30 cellular contexts compared by ENCODE assay signal in the genomic region with DNA sequence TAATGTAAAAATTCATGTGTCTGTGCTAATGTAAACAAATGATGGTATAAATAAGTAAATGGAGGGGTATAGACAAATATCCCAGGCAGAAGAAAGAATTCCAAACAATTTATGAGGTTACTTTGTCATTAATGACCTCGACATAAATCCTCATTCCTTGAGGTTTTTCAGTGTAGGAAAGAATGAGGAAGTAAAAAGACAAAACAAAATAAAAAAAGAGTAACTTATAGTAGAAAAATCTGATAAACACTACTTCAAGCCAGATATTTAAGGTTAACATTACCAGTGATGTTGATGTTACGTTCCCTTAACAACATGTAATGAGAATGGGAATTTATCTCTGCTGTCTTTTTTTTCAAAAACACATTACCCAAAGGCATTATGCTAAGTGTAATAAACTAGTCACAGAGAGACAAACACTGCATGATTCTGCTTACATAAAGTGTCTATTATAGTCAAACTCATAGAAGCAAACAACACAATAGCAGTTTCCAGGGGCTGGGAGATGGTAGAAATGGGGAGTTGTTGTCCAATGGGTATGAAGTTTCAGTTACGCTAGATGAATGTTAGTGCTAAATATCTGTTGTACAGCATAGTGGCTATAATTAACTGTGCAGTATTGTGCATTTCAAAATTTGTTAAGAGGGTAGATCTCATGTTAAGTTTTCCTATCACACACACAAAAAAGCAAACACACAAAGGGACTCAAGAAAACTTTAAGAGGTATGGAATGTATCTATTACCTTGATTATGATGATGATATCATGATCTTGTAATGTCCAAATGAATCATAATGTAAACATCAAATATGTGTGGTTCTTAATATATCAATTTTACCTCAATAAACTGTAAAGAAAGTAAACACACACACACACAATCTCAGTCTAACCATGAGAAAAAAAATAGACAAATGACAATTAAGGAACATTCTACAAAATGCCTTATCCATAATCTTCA.
A peak's percentile ranks its signal among the peaks of the same experiment; 100 is the strongest.
DNase-seq lines count a peak whose midpoint lies in the region; ATAC-seq, FAIRE-seq and TF ChIP-seq lines count a peak whose summit lies in the region.
"Had no signal": no experiment of that assay in that cellular context is flagged by ENCODE, and none has a peak within 500 bp of the region (broad histone marks: within the 10 kb centered on the region; RNA-seq: fewer than 3 reads in every experiment).

No MANE protein-coding gene starts in this region.

- FAIRE-seq in A549 (lab: Jason Lieb, UNC) (no peak), frontal cortex (lab: Jason Lieb, UNC) (peak; percentile 6)

- H3K9me3 ChIP-seq in A549 (no peaks in the 10 kb centered on the region), RWPE2 (ENCODE audit: severe bottlenecking) (no peaks in the 10 kb centered on the region)
- H3K9me3 ChIP-seq: breast epithelium, lower lobe of right lung, MG63, neutrophil, suprapubic skin, uterus had no signal

- TF ChIP-seq RAD21 in A549 (conservative IDR thresholded peaks at IDR 0.05 in 1 of 2, IDR thresholded peaks at IDR 0.05 in 1 of 2) = no peak

- peaks cover 5% of the 10 kb centered on the region; the same call in 1 of the 3 replicates for H3K4me1 ChIP-seq in A549
- peaks cover 8% of the 10 kb centered on the region for H3K4me1 ChIP-seq in RWPE2 (ENCODE audit: insufficient read depth, poor library complexity, severe bottlenecking)
- H3K4me1 ChIP-seq: breast epithelium, lower lobe of right lung, suprapubic skin, uterus had no signal

- no peak for TF ChIP-seq CTCF in A549 (IDR thresholded peaks at IDR 0.05)
- TF ChIP-seq CTCF in RWPE2 (IDR thresholded peaks at IDR 0.05; ENCODE audit: poor library complexity, severe bottlenecking) = no peak
- no peak for TF ChIP-seq CTCF in WTC11 (IDR thresholded peaks at IDR 0.05)

- H3K27me3 ChIP-seq in RWPE2 (ENCODE audit: insufficient read depth, poor library complexity, severe bottlenecking) = no peaks in the 10 kb centered on the region
- H3K27me3 ChIP-seq: breast epithelium, MG63, neutrophil, suprapubic skin, uterus had no signal

- H3K27ac Mint-ChIP-seq in WTC11 = no peak overlapping the region
- H3K27ac Mint-ChIP-seq: activated CD4-positive, alpha-beta memory T cell treated with anti-CD3 and anti-CD28 coated beads for 36 hours; activated naive CD8-positive, alpha-beta T cell treated with anti-CD3 and anti-CD28 coated beads, Interleukin-2, amount 50 U/mL, for 24 hours; CD4-positive, alpha-beta T cell; IgD-negative memory B cell; stimulated activated memory B cell treated with anti-CD40 and anti-IgM and Interleukin-4, amounts not matched to agents 10 μg/mL and 1 μg/mL and 100 μg/mL, for 72 hours had no signal

- no peaks in the 10 kb centered on the region for H3K9me3 Mint-ChIP-seq in WTC11

- H3K36me3 ChIP-seq in RWPE2 (ENCODE audit: low read depth) = no peaks in the 10 kb centered on the region
- H3K36me3 ChIP-seq: breast epithelium, lower lobe of right lung, MG63, neutrophil, suprapubic skin, uterus had no signal

- TF ChIP-seq EP300 in A549 (IDR thresholded peaks at IDR 0.05) = no peak

- ATAC-seq in A549 = peak in 1 of 2 experiments; percentile 67; a peak in 3 of 6 replicates
- ATAC-seq in RWPE2 (ENCODE audit: low read depth) = peak; percentile 48; the same call in 1 of the 3 replicates
- ATAC-seq in HG03175 (IDR thresholded peaks at IDR 0.05; ENCODE audit: unreplicated experiment) = no peak
- ATAC-seq in HG02571 (IDR thresholded peaks at IDR 0.05; ENCODE audit: unreplicated experiment) = no peak
- ATAC-seq in WTC11 = no peak
- ATAC-seq: activated naive CD8-positive, alpha-beta T cell treated with anti-CD3 and anti-CD28 coated beads, Interleukin-2, amount 50 U/mL, for 24 hours; lower lobe of right lung; stimulated activated memory B cell treated with anti-CD40 and anti-IgM and Interleukin-4, amounts not matched to agents 10 μg/mL and 1 μg/mL and 100 μg/mL, for 72 hours had no signal

- H3K27me3 Mint-ChIP-seq in WTC11 (ENCODE audit: low read depth) = no peaks in the 10 kb centered on the region
- H3K27me3 Mint-ChIP-seq: activated CD4-positive, alpha-beta memory T cell treated with anti-CD3 and anti-CD28 coated beads for 36 hours; activated naive CD8-positive, alpha-beta T cell treated with anti-CD3 and anti-CD28 coated beads, Interleukin-2, amount 50 U/mL, for 24 hours; CD4-positive, alpha-beta T cell; IgD-negative memory B cell; stimulated activated memory B cell treated with anti-CD40 and anti-IgM and Interleukin-4, amounts not matched to agents 10 μg/mL and 1 μg/mL and 100 μg/mL, for 72 hours had no signal

- no peak overlapping the region for H3K4me3 ChIP-seq in A549
- no peak overlapping the region for H3K4me3 ChIP-seq in RWPE2 (ENCODE audit: severe bottlenecking)
- H3K4me3 ChIP-seq: breast epithelium, lower lobe of right lung, MG63, skin epidermis, suprapubic skin, uterus had no signal

- POLR2A ChIA-PET in A549 (lab: Yijun Ruan, JAX) = no interaction called here
- POLR2A ChIA-PET in WTC11 (lab: Charles Lee) = no interaction called here

- WGBS in A549 (ENCODE audit: missing lambda C conversion rate) = 29% methylated on average over 3 of the region's 3 CpGs

- H3K4me1 Mint-ChIP-seq in WTC11 = no peaks in the 10 kb centered on the region
- H3K4me1 Mint-ChIP-seq: activated naive CD8-positive, alpha-beta T cell treated with anti-CD3 and anti-CD28 coated beads, Interleukin-2, amount 50 U/mL, for 24 hours; IgD-negative memory B cell; stimulated activated memory B cell treated with anti-CD40 and anti-IgM and Interleukin-4, amounts not matched to agents 10 μg/mL and 1 μg/mL and 100 μg/mL, for 72 hours had no signal

- H3K4me2 ChIP-seq in A549 = peak overlapping the region; percentile 25; the same call in 2 of the 3 replicates

- DNase-seq in A549 (ENCODE audit: low read depth in 1 of 2, low spot score in 1 of 2) = peak in 1 of 2 experiments; percentile 43
- DNase-seq in H4 (ENCODE audit: low spot score) = peak; percentile 3
- DNase-seq in RWPE2 (ENCODE audit: low spot score) = no peak
- DNase-seq in frontal cortex (ENCODE audit: low spot score in 2 of 2) = no peak
- DNase-seq in WTC11 (ENCODE audit: low spot score) = no peak
- no peak for DNase-seq in NOMO-1 (lab: John Stamatoyannopoulos, UW; ENCODE audit: unreplicated experiment in 2 of 2)
- DNase-seq: activated CD4-positive, alpha-beta memory T cell treated with anti-CD3 and anti-CD28 coated beads for 36 hours; activated gamma-delta T cell; activated naive CD8-positive, alpha-beta T cell treated with anti-CD3 and anti-CD28 coated beads, Interleukin-2, amount 50 U/mL, for 24 hours; activated T-cell treated with anti-CD3 and anti-CD28 coated beads for 4 hours; CD4-positive, alpha-beta T cell; DMS 273 treated with DMSO at 0.1 percent for 48 hours; GDM1; islet precursor cell; lower lobe of right lung; MG63; NCI-H1417; NCI-H2107; NCI-H510A treated with DMSO at 0.1 percent for 48 hours; stimulated activated CD4-positive, alpha-beta T cell treated with anti-CD3 and anti-CD28 coated beads, Interleukin-1b, Interleukin-23, amount 100 ng/mL, for 48 hours; T1000; uterus had no signal

- H3K36me3 Mint-ChIP-seq in WTC11 = no peaks in the 10 kb centered on the region
- H3K36me3 Mint-ChIP-seq: activated CD4-positive, alpha-beta memory T cell treated with anti-CD3 and anti-CD28 coated beads for 36 hours; IgD-negative memory B cell; stimulated activated memory B cell treated with anti-CD40 and anti-IgM and Interleukin-4, amounts not matched to agents 10 μg/mL and 1 μg/mL and 100 μg/mL, for 72 hours had no signal

- CTCF ChIA-PET in A549 (lab: Yijun Ruan, JAX) = no interaction called here
- CTCF ChIA-PET in WTC11 (lab: Charles Lee) = no interaction called here

- H3K27ac ChIP-seq in A549 (no peak overlapping the region), RWPE2 (ENCODE audit: poor library complexity, severe bottlenecking) (no peak overlapping the region)
- H3K27ac ChIP-seq: breast epithelium, lower lobe of right lung, neutrophil, skin epidermis, suprapubic skin, uterus had no signal

- TF ChIP-seq POLR2A in A549 (IDR thresholded peaks at IDR 0.05; ENCODE audit: low read length) = no peak

- H3K4me3 Mint-ChIP-seq in WTC11 = no peak overlapping the region
- H3K4me3 Mint-ChIP-seq: activated CD4-positive, alpha-beta memory T cell treated with anti-CD3 and anti-CD28 coated beads for 36 hours; activated naive CD8-positive, alpha-beta T cell treated with anti-CD3 and anti-CD28 coated beads, Interleukin-2, amount 50 U/mL, for 24 hours; CD4-positive, alpha-beta T cell; IgD-negative memory B cell; stimulated activated memory B cell treated with anti-CD40 and anti-IgM and Interleukin-4, amounts not matched to agents 10 μg/mL and 1 μg/mL and 100 μg/mL, for 72 hours had no signal

TF ChIP-seq in A549, 52 proteins besides CTCF, POLR2A, EP300 and RAD21 (continues in another document):
- TF ChIP-seq ZNF302 (CRISPR knock-in tag; IDR thresholded peaks at IDR 0.05) (no peak), MAX (IDR thresholded peaks at IDR 0.05) (no peak), FOSB (CRISPR knock-in tag; IDR thresholded peaks at IDR 0.05) (no peak), RNF2 (IDR thresholded peaks at IDR 0.05; ENCODE audit: borderline replicate concordance, low read depth) (no peak), NFE2L2 (conservative IDR thresholded peaks at IDR 0.05; ENCODE audit: low read length) (no peak), RFX5 (IDR thresholded peaks at IDR 0.05) (no peak), HOXB5 (CRISPR knock-in tag; IDR thresholded peaks at IDR 0.05) (no peak)

TF ChIP-seq in WTC11, 78 proteins besides CTCF, POLR2A, EP300 and RAD21 (continues in another document):
- TF ChIP-seq NR2C2 (CRISPR knock-in tag; IDR thresholded peaks at IDR 0.05) (no peak), MAX (CRISPR knock-in tag; IDR thresholded peaks at IDR 0.05) (no peak), NFATC4 (CRISPR knock-in tag; IDR thresholded peaks at IDR 0.05) (no peak)
- TF ChIP-seq, protein P1, sequence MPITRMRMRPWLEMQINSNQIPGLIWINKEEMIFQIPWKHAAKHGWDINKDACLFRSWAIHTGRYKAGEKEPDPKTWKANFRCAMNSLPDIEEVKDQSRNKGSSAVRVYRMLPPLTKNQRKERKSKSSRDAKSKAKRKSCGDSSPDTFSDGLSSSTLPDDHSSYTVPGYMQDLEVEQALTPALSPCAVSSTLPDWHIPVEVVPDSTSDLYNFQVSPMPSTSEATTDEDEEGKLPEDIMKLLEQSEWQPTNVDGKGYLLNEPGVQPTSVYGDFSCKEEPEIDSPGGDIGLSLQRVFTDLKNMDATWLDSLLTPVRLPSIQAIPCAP (CRISPR knock-in tag; IDR thresholded peaks at IDR 0.05) = no peak
